In the genomic region with DNA sequence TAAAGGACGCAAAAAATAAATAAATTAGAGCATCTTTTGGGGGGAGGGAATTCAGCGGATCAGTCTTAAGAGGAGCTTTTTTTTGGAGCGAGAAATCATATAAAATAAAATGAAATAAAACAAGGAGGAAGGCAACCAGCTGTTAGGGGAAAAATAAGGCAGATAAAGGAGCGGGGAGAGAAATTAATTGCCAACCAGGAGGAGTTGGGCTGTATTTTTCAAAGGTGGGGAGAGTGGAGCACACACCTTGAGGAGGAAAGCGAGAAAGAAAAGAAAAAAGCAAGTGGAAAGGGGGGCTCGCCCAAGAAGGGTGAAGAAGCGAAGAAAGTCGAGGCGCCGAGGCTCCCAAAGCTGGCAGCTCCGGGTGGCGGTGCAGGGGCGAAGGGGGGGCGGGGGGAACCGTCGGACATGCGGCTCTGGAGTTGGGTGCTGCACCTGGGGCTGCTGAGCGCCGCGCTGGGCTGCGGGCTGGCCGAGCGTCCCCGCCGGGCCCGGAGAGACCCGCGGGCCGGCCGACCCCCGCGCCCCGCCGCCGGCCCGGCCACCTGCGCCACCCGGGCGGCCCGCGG, we compare ENCODE assay signal across 10 cellular contexts. TPM values are rescaled to one million over a fixed set of nuclear protein-coding genes. Genes with fewer than 3 reads are reported as not detected.
A peak's percentile ranks its signal among the peaks of the same experiment; 100 is the strongest.
DNase-seq lines count a peak whose midpoint lies in the region; ATAC-seq and TF ChIP-seq lines count a peak whose summit lies in the region.
"Had no signal": no experiment of that assay in that cellular context is flagged by ENCODE, and none has a peak within 500 bp of the region (broad histone marks: within the 10 kb centered on the region; RNA-seq: fewer than 3 reads in every experiment).

A gene with protein sequence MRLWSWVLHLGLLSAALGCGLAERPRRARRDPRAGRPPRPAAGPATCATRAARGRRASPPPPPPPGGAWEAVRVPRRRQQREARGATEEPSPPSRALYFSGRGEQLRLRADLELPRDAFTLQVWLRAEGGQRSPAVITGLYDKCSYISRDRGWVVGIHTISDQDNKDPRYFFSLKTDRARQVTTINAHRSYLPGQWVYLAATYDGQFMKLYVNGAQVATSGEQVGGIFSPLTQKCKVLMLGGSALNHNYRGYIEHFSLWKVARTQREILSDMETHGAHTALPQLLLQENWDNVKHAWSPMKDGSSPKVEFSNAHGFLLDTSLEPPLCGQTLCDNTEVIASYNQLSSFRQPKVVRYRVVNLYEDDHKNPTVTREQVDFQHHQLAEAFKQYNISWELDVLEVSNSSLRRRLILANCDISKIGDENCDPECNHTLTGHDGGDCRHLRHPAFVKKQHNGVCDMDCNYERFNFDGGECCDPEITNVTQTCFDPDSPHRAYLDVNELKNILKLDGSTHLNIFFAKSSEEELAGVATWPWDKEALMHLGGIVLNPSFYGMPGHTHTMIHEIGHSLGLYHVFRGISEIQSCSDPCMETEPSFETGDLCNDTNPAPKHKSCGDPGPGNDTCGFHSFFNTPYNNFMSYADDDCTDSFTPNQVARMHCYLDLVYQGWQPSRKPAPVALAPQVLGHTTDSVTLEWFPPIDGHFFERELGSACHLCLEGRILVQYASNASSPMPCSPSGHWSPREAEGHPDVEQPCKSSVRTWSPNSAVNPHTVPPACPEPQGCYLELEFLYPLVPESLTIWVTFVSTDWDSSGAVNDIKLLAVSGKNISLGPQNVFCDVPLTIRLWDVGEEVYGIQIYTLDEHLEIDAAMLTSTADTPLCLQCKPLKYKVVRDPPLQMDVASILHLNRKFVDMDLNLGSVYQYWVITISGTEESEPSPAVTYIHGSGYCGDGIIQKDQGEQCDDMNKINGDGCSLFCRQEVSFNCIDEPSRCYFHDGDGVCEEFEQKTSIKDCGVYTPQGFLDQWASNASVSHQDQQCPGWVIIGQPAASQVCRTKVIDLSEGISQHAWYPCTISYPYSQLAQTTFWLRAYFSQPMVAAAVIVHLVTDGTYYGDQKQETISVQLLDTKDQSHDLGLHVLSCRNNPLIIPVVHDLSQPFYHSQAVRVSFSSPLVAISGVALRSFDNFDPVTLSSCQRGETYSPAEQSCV (N-terminal part only) (plus strand): TSS at position 27 of the 569 bp plus-strand sequence. CDS start 382 bp downstream, at position 409.

- no peaks in the 10 kb centered on the region for H3K27me3 ChIP-seq in IMR-90 (ENCODE audit: control insufficient read depth, insufficient read depth, low read length)
- peaks cover 0 to 4% of the 10 kb centered on the region in 2 donors for H3K27me3 ChIP-seq in breast epithelium
- H3K27me3 ChIP-seq in kidney epithelial cell (ENCODE audit: control insufficient read depth, insufficient read depth, low read length) = no peaks in the 10 kb centered on the region

- no peaks in the 10 kb centered on the region for H3K36me3 Mint-ChIP-seq in stimulated activated memory B cell treated with anti-CD40 and anti-IgM and Interleukin-4, amounts not matched to agents 10 μg/mL and 1 μg/mL and 100 μg/mL, for 72 hours

- H3K14ac ChIP-seq in IMR-90 (replicated peaks; ENCODE audit: low read depth, low read length) = peak within 1 kb of the TSS; percentile 99

- 2% methylated on average over 7 of the region's 41 CpGs; no CpG with 5 or more reads in 1 of the 2 experiments for WGBS in IMR-90 (ENCODE audit: extremely low coverage in 2 of 2, insufficient read length in 1 of 2), 2 experiments

- peak within 1 kb of the TSS; percentile 98 for H3K23ac ChIP-seq in IMR-90 (ENCODE audit: low read depth, low read length)

- H2AK5ac ChIP-seq in IMR-90 (ENCODE audit: low read depth, low read length) = peak within 1 kb of the TSS; percentile 84

- in situ Hi-C loops in IMR-90 (cut with MboI; ENCODE audit: low sequenced_read_pairs) = loop anchor here (10.0 kb wide), 3 partner anchors 421 to 559 kb away; no protein-coding TSS in a partner anchor

- peaks cover 6% of the 10 kb centered on the region for H4K20me1 ChIP-seq in IMR-90 (ENCODE audit: insufficient read depth, low read length)

- dilution Hi-C loops in IMR-90 (cut with HindIII; ENCODE audit: low sequenced_read_pairs, unreplicated experiment) = no loop called here

- DNase-seq in IMR-90 (no peak), breast epithelium (ENCODE audit: low spot score in 2 of 2) (no peak), kidney epithelial cell (ENCODE audit: low read depth) (no peak), GM03348 (ENCODE audit: low spot score) (no peak)
- DNase-seq: caudate nucleus had no signal

- H3K27ac ChIP-seq in IMR-90 (ENCODE audit: insufficient read depth, low read length) = peak within 1 kb of the TSS; percentile 99
- H3K27ac ChIP-seq in breast epithelium = peak within 1 kb of the TSS; percentile 66 to 73
- H3K27ac ChIP-seq: HL-60 had no signal

- H3K9me3 ChIP-seq in IMR-90 (ENCODE audit: control insufficient read depth, insufficient read depth, low read length) = no peaks in the 10 kb centered on the region
- no peaks in the 10 kb centered on the region for H3K9me3 ChIP-seq in breast epithelium

- ATAC-seq in IMR-90 (ENCODE audit: low read depth) (no peak), GM19328 (IDR thresholded peaks at IDR 0.05; ENCODE audit: unreplicated experiment) (no peak), GM21423 (IDR thresholded peaks at IDR 0.05; ENCODE audit: unreplicated experiment) (no peak), HG02884 (IDR thresholded peaks at IDR 0.05; ENCODE audit: unreplicated experiment) (no peak)
- ATAC-seq in stimulated activated memory B cell treated with anti-CD40 and anti-IgM and Interleukin-4, amounts not matched to agents 10 μg/mL and 1 μg/mL and 100 μg/mL, for 72 hours = no peak

- H3K9me3 Mint-ChIP-seq in stimulated activated memory B cell treated with anti-CD40 and anti-IgM and Interleukin-4, amounts not matched to agents 10 μg/mL and 1 μg/mL and 100 μg/mL, for 72 hours = peaks cover 3% of the 10 kb centered on the region

- CTCF ChIA-PET in IMR-90 (lab: Yijun Ruan, JAX) = interaction anchor here (0.6 to 1.3 kb wide), 2 partner anchors 10 to 207 kb away, joined by 3 read pairs; no protein-coding TSS in a partner anchor

- peak within 1 kb of the TSS; percentile 88 for H3K56ac ChIP-seq in IMR-90 (ENCODE audit: extremely low read depth, insufficient read depth, low read length)

- no peak for TF ChIP-seq RAD21 in IMR-90 (IDR thresholded peaks at IDR 0.05; ENCODE audit: low read length)

- H3K4me3 ChIP-seq in IMR-90 (ENCODE audit: insufficient read depth, low read depth, low read length) = peak within 1 kb of the TSS; percentile 95
- H3K4me3 ChIP-seq in breast epithelium = peak within 1 kb of the TSS; percentile 52 to 78 (median 58)
- peak within 1 kb of the TSS; percentile 57 for H3K4me3 ChIP-seq in kidney epithelial cell (ENCODE audit: low read depth, low read length)

- H2BK15ac ChIP-seq in IMR-90 (ENCODE audit: low read depth, low read length) = peak within 1 kb of the TSS; percentile 77; the same call in 2 of the 3 replicates

- peak within 1 kb of the TSS; percentile 83 for H2AFZ ChIP-seq in IMR-90 (replicated peaks; ENCODE audit: low read length, poor library complexity)

- peaks cover 16 to 44% of the 10 kb centered on the region in 2 experiments for H3K79me1 ChIP-seq in IMR-90 (ENCODE audit: low read depth in 1 of 2, low read length in 2 of 2)

- peak within 1 kb of the TSS; percentile 99 for H2BK5ac ChIP-seq in IMR-90 (ENCODE audit: low read depth, low read length, poor library complexity, severe bottlenecking)

- peak within 1 kb of the TSS; percentile 96 for H3K4ac ChIP-seq in IMR-90 (ENCODE audit: low read depth, low read length)

- peaks cover 21% of the 10 kb centered on the region for H3K4me1 Mint-ChIP-seq in stimulated activated memory B cell treated with anti-CD40 and anti-IgM and Interleukin-4, amounts not matched to agents 10 μg/mL and 1 μg/mL and 100 μg/mL, for 72 hours

- peak within 1 kb of the TSS; percentile 99 for H3K18ac ChIP-seq in IMR-90 (ENCODE audit: low read depth, low read length)

- POLR2A ChIA-PET in IMR-90 (lab: Charles Lee; ENCODE audit: unreplicated experiment) = interaction anchor here (0.7 to 2.9 kb wide), 5 partner anchors 12 to 212 kb away, joined by 3 to 22 read pairs (median 4); no protein-coding TSS in a partner anchor

- H2AK9ac ChIP-seq in IMR-90 (replicated peaks; ENCODE audit: low read depth, low read length, poor library complexity) = peak within 1 kb of the TSS; percentile 88

- peak within 1 kb of the TSS; percentile 89 for H2BK20ac ChIP-seq in IMR-90 (ENCODE audit: low read depth, low read length)

- no peak for TF ChIP-seq CTCF in IMR-90 (conservative IDR thresholded peaks at IDR 0.05; ENCODE audit: low read depth, low read length)
- no peak for TF ChIP-seq CTCF in breast epithelium (IDR thresholded peaks at IDR 0.05)
- TF ChIP-seq CTCF in kidney epithelial cell (IDR thresholded peaks at IDR 0.05; ENCODE audit: insufficient read depth, low read length, poor library complexity, severe bottlenecking) = no peak

- peak within 1 kb of the TSS; percentile 70 to 95 for H4K8ac ChIP-seq in IMR-90 (ENCODE audit: low read depth in 2 of 2, low read length in 2 of 2)

- TF ChIP-seq POLR2A in IMR-90 (IDR thresholded peaks at IDR 0.05; ENCODE audit: low read depth, low read length) (0 out of 2 replicates have a peak, but pooled peaks have one; percentile 3), breast epithelium (IDR thresholded peaks at IDR 0.05) (no peak)

- intact Hi-C loops in IMR-90 (cut with micrococcal nuclease) (loop anchor here (1.0 to 10.0 kb wide), 8 partner anchors 52 to 561 kb away; no protein-coding TSS in a partner anchor), breast epithelium (cut with DNase I; ENCODE audit: low total_unique reads) (no loop called here)

- H3K27me3 Mint-ChIP-seq in stimulated activated memory B cell treated with anti-CD40 and anti-IgM and Interleukin-4, amounts not matched to agents 10 μg/mL and 1 μg/mL and 100 μg/mL, for 72 hours = peaks cover 81% of the 10 kb centered on the region

- H3K4me1 ChIP-seq in IMR-90 (ENCODE audit: control insufficient read depth, insufficient read depth, low read length) = peaks cover 9% of the 10 kb centered on the region
- H3K4me1 ChIP-seq in breast epithelium = no peaks in the 10 kb centered on the region

- peak within 1 kb of the TSS; percentile 73 for H3K4me3 Mint-ChIP-seq in stimulated activated memory B cell treated with anti-CD40 and anti-IgM and Interleukin-4, amounts not matched to agents 10 μg/mL and 1 μg/mL and 100 μg/mL, for 72 hours

- peak within 1 kb of the TSS; percentile 97 for H2BK120ac ChIP-seq in IMR-90 (ENCODE audit: low read depth, low read length)

- no TSS peak for BruUV-seq in IMR-90 (replicated peaks; lab: Mats Ljungman, UMichigan)

- H3K36me3 ChIP-seq in IMR-90 (ENCODE audit: control insufficient read depth, insufficient read depth, low read length) (peaks cover 7% of the 10 kb centered on the region), breast epithelium (no peaks in the 10 kb centered on the region), kidney epithelial cell (ENCODE audit: control insufficient read depth, insufficient read depth, low read length) (no peaks in the 10 kb centered on the region)

- no peaks in the 10 kb centered on the region for H3K9me1 ChIP-seq in IMR-90 (ENCODE audit: insufficient read depth, low read length)

- peak within 1 kb of the TSS; percentile 95 for H4K91ac ChIP-seq in IMR-90 (ENCODE audit: insufficient read depth, low read depth, low read length)

- peak within 1 kb of the TSS; percentile 98 for H4K5ac ChIP-seq in IMR-90 (ENCODE audit: low read depth, low read length)

- H3K4me2 ChIP-seq in IMR-90 (ENCODE audit: low read depth, low read length) = peak within 1 kb of the TSS; percentile 93

- no peak within 1 kb of the TSS for H3K27ac Mint-ChIP-seq in stimulated activated memory B cell treated with anti-CD40 and anti-IgM and Interleukin-4, amounts not matched to agents 10 μg/mL and 1 μg/mL and 100 μg/mL, for 72 hours

- peak within 1 kb of the TSS; percentile 100 for H3K9ac ChIP-seq in IMR-90 (ENCODE audit: low read depth, low read length)

RNA-seq across cellular contexts. Expression of the gene that starts here (rescaled TPM):
- 11.7 and 12.4 TPM in 2 replicates for total RNA-seq in IMR-90 (2012; rRNA removed)
- 8.3 and 8.6 TPM in 2 replicates for polyA plus RNA-seq in IMR-90 (2012; rRNA removed)
- 3.3 and 7.5 TPM in 2 replicates for polyA plus RNA-seq in IMR-90 (2012; cell fraction: cytosol; rRNA removed)
- 7.6 and 18.5 TPM in 2 replicates for polyA plus RNA-seq in IMR-90 (2012; cell fraction: nucleus; rRNA removed; ENCODE audit: low replicate concordance)
- total RNA-seq in breast epithelium = 1 to 10 TPM; 2.6 to 3.4 (median 3.4) TPM
- 15.4 and 15.5 TPM in 2 replicates for total RNA-seq in kidney epithelial cell
